Comparison of ENCODE assay signal across 37 cellular contexts in the genomic region with DNA sequence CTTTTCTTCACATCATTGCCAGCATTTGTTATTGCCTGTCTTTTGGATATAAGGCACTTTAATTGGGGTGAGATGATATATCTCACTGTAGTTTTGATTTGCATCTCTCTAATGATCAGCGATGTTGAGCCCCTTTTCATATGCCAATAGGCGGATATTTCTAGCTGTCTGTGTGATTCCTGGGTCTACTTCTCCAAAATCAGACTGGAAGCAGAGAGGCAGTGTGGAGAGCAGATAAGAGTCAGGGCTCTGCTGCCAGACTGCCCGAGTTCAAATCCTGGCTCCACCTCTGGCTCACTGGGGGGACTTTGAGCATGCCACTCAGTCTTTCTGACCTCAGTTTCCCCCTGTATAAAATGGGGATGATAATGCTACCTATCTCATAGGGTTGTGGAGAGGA. TPM values are rescaled to one million over a fixed set of nuclear protein-coding genes. Genes with fewer than 3 reads are reported as not detected.
"Had no signal": no experiment of that assay in that cellular context is flagged by ENCODE, and none has a peak within 500 bp of the region (broad histone marks: within the 10 kb centered on the region; RNA-seq: fewer than 3 reads in every experiment).

No MANE protein-coding gene starts in this region.

- H3K9ac ChIP-seq: parathyroid adenoma had no signal

- H3K36me3 Mint-ChIP-seq: mesothelial cell of epicardium; naive B cell; natural killer cell treated with Interleukin-12 subunit alpha and Interleukin-12 subunit beta and Interleukin-15 and Interleukin-18, amount 100 ng/mL, for 72 hours had no signal

- DNase-seq: dermis blood vessel endothelial cell; effector memory CD8-positive, alpha-beta T cell; erythroblast; esophagus squamous epithelium; foreskin melanocyte; glutamatergic neuron; heart right ventricle; hippocampal formation; left cardiac atrium; left lung; mesenchymal stem cell; mucosa of descending colon; naive B cell; stimulated activated CD4-positive, alpha-beta T cell treated with anti-CD3 and anti-CD28 coated beads, Interleukin-12 subunit alpha, Interleukin-12 subunit beta, amount 100 ng/mL, for 4 hours; stimulated activated CD4-positive, alpha-beta T cell treated with anti-CD3 and anti-CD28 coated beads, Interleukin-1b, Interleukin-23, amount 100 ng/mL, for 48 hours; stimulated activated CD4-positive, alpha-beta T cell treated with anti-CD3 and anti-CD28 coated beads, Interleukin-4, amount 100 ng/mL, for 1 hour; stimulated activated CD8-positive, alpha-beta memory T cell treated with anti-CD3 and anti-CD28 coated beads, Interleukin-4, amount 100 ng/mL, for 48 hours; stimulated activated naive CD4-positive, alpha-beta T cell treated with Interleukin-2 at 50 U/mL for 16 hours; stomach; thyroid gland; trophoblast cell had no signal

- FAIRE-seq: endometrium, islet of Langerhans had no signal

- H3K79me2 ChIP-seq: parathyroid adenoma had no signal

- H3K9me3 ChIP-seq: esophagus squamous epithelium, left lung, mucosa of descending colon, neutrophil, prostate gland, right atrium auricular region, stomach, thyroid gland, vagina had no signal

- H3K4me2 ChIP-seq: smooth muscle cell had no signal

- H3K27ac ChIP-seq: esophagus squamous epithelium, heart right ventricle, left lung, neutrophil, parathyroid adenoma, prostate gland, right atrium auricular region, stomach, thyroid gland, vagina had no signal

- H3K4me1 ChIP-seq: esophagus squamous epithelium, heart right ventricle, left lung, prostate gland, right atrium auricular region, stomach, thyroid gland, vagina had no signal

- H3K4me3 Mint-ChIP-seq: effector memory CD8-positive, alpha-beta T cell; mesothelial cell of epicardium; naive B cell; natural killer cell treated with Interleukin-12 subunit alpha and Interleukin-12 subunit beta and Interleukin-15 and Interleukin-18, amount 100 ng/mL, for 72 hours; neural crest cell had no signal

- H3K27ac Mint-ChIP-seq: mesothelial cell of epicardium; naive B cell; natural killer cell treated with Interleukin-12 subunit alpha and Interleukin-12 subunit beta and Interleukin-15 and Interleukin-18, amount 100 ng/mL, for 72 hours had no signal

- ATAC-seq: effector memory CD8-positive, alpha-beta T cell; heart right ventricle; left cardiac atrium; left lung; mucosa of descending colon; natural killer cell treated with Interleukin-12 subunit alpha and Interleukin-12 subunit beta and Interleukin-15 and Interleukin-18, amount 100 ng/mL, for 72 hours; sciatic nerve had no signal

- H3K9me3 Mint-ChIP-seq: effector memory CD8-positive, alpha-beta T cell; mesothelial cell of epicardium; natural killer cell treated with Interleukin-12 subunit alpha and Interleukin-12 subunit beta and Interleukin-15 and Interleukin-18, amount 100 ng/mL, for 72 hours; neural crest cell had no signal

- H3K4me1 Mint-ChIP-seq: mesothelial cell of epicardium, naive B cell, neural crest cell had no signal

- H3K27me3 ChIP-seq: esophagus squamous epithelium, left lung, neutrophil, right atrium auricular region, stomach, thyroid gland, vagina had no signal

- H2AFZ ChIP-seq: parathyroid adenoma had no signal

- H3K36me3 ChIP-seq: esophagus squamous epithelium, heart right ventricle, left lung, neutrophil, prostate gland, right atrium auricular region, stomach, thyroid gland, vagina had no signal

- H3K4me3 ChIP-seq: esophagus squamous epithelium, heart right ventricle, left lung, mucosa of descending colon, prostate gland, right atrium auricular region, smooth muscle cell, stomach, thyroid gland, vagina had no signal

RNA-seq across cellular contexts. Expression of a gene that starts 24.0 kb away (rescaled TPM):
- total RNA-seq: dermis blood vessel endothelial cell, heart right ventricle, left cardiac atrium, left lung, lung microvascular endothelial cell, mesothelial cell of epicardium, mucosa of descending colon, neural crest cell, omental fat pad, right atrium auricular region, stomach, subcutaneous adipose tissue, temporal lobe, vagina had no signal
- polyA plus RNA-seq: heart right ventricle, smooth muscle cell, stomach had no signal
